ENCODE assay signal across 10 cellular contexts in genomic region chr15:50148362-50148963, GRCh38. TPM values are rescaled to one million over a fixed set of nuclear protein-coding genes. Genes with fewer than 3 reads are reported as not detected.
A peak's percentile ranks its signal among the peaks of the same experiment; 100 is the strongest.
DNase-seq lines count a peak whose midpoint lies in the region; ATAC-seq and TF ChIP-seq lines count a peak whose summit lies in the region.
"Had no signal": no experiment of that assay in that cellular context is flagged by ENCODE, and none has a peak within 500 bp of the region (broad histone marks: within the 10 kb centered on the region; RNA-seq: fewer than 3 reads in every experiment).

No MANE protein-coding gene starts in this region.

- H3K4me1 Mint-ChIP-seq in Caco-2 (ENCODE audit: low read depth, unreplicated experiment) (peaks cover 8% of the 10 kb centered on the region), natural killer cell (peaks cover 0 to 5% of the 10 kb centered on the region in 2 donors)

- H3K27ac ChIP-seq in WERI-Rb-1 (no peak overlapping the region), heart left ventricle (no peak overlapping the region)
- H3K27ac ChIP-seq: tibial artery had no signal

- no peaks in the 10 kb centered on the region for H3K9me3 ChIP-seq in Caco-2
- no peaks in the 10 kb centered on the region for H3K9me3 ChIP-seq in WERI-Rb-1 (ENCODE audit: severe bottlenecking)
- H3K9me3 ChIP-seq in heart left ventricle, result no peaks in the 10 kb centered on the region
- H3K9me3 ChIP-seq: tibial artery had no signal

- H3K27ac Mint-ChIP-seq in Caco-2 (ENCODE audit: unreplicated experiment) (no peak overlapping the region), natural killer cell (no peak overlapping the region)

- H3K27me3 ChIP-seq in Caco-2 (replicated peaks; ENCODE audit: control insufficient read depth, insufficient read depth, low read length) (no peaks in the 10 kb centered on the region), WERI-Rb-1 (ENCODE audit: insufficient read depth, low read depth, severe bottlenecking) (no peaks in the 10 kb centered on the region), heart left ventricle (no peaks in the 10 kb centered on the region)
- H3K27me3 ChIP-seq: tibial artery had no signal

- TF ChIP-seq POLR2A in heart left ventricle (IDR thresholded peaks at IDR 0.05), result no peak

- H3K4me3 ChIP-seq in Caco-2 (ENCODE audit: low read depth, low read length) (no peak overlapping the region), LNCaP clone FGC (ENCODE audit: low read depth, low read length) (no peak overlapping the region), WERI-Rb-1 (ENCODE audit: low read depth, low read length) (no peak overlapping the region), heart left ventricle (no peak overlapping the region)
- H3K4me3 ChIP-seq: tibial artery had no signal

- H3K4me3 Mint-ChIP-seq in Caco-2 (ENCODE audit: unreplicated experiment) (no peak overlapping the region), natural killer cell (no peak overlapping the region)

- BruUV-seq in Caco-2 (replicated peaks; lab: Mats Ljungman, UMichigan), result no TSS peak

- WGBS in heart left ventricle, 4 donors, result 75 to 83% (median 80%) methylated on average over 4 of the region's 4 CpGs

- POLR2A ChIA-PET in Caco-2 (lab: Charles Lee), result no interaction called here

- TF ChIP-seq CTCF in Caco-2 (IDR thresholded peaks at IDR 0.05; ENCODE audit: insufficient read depth in 1 of 2, low read depth in 1 of 2, low read length in 1 of 2, severe bottlenecking in 1 of 2, unreplicated experiment in 1 of 2) (peak; percentile 53 to 65), LNCaP clone FGC (IDR thresholded peaks at IDR 0.05; ENCODE audit: control insufficient read depth, extremely low read depth, insufficient read depth) (peak; percentile 88), WERI-Rb-1 (IDR thresholded peaks at IDR 0.05; ENCODE audit: low read depth, low read length) (peak; percentile 89), heart left ventricle (IDR thresholded peaks at IDR 0.05) (no peak), natural killer cell (IDR thresholded peaks at IDR 0.05) (no peak)

- DNase-seq in Caco-2 (peak; percentile 71 to 73), LNCaP clone FGC (ENCODE audit: low read depth) (peak; percentile 70), WERI-Rb-1 (peak; percentile 85), kidney tubule cell (ENCODE audit: low spot score) (peak; percentile 68), heart left ventricle (no peak), natural killer cell (no peak), anterior cingulate cortex (lab: John Stamatoyannopoulos, UW) (no peak), middle frontal gyrus (ENCODE audit: extremely low spot score, low spot score) (no peak)
- DNase-seq: activated CD4-positive, CD25-positive, alpha-beta regulatory T cell; tibial artery had no signal

- no peak for ATAC-seq in heart left ventricle
- no peak for ATAC-seq in natural killer cell

- intact Hi-C loops in Caco-2 (cut with micrococcal nuclease; ENCODE audit: unreplicated experiment), result loop anchor here (1.0 to 10.0 kb wide), 4 partner anchors 35 to 1004 kb away; partner anchors contain the start of gene AP4E1
- intact Hi-C loops in heart left ventricle (cut with DNase I), result loop anchor here (5.0 to 10.0 kb wide), 6 partner anchors 904 to 1794 kb away; no protein-coding TSS in a partner anchor
- intact Hi-C loops in natural killer cell (cut with micrococcal nuclease), result no loop called here

- H3K36me3 Mint-ChIP-seq in Caco-2 (ENCODE audit: insufficient read depth, unreplicated experiment) (no peaks in the 10 kb centered on the region), natural killer cell (no peaks in the 10 kb centered on the region)

- CTCF ChIA-PET in Caco-2 (lab: Charles Lee), result interaction anchor here (0.6 to 2.7 kb wide), 6 partner anchors 32 to 1270 kb away, joined by 3 to 20 read pairs (median 4); partner anchors contain the start of genes EID1 and SLC27A2

- H3K9me3 Mint-ChIP-seq in Caco-2 (ENCODE audit: unreplicated experiment), result no peaks in the 10 kb centered on the region
- no peaks in the 10 kb centered on the region for H3K9me3 Mint-ChIP-seq in natural killer cell

- H3K27me3 Mint-ChIP-seq in Caco-2 (ENCODE audit: insufficient read depth, unreplicated experiment), result no peaks in the 10 kb centered on the region
- H3K27me3 Mint-ChIP-seq in natural killer cell (ENCODE audit: low read depth in 2 of 2), result no peaks in the 10 kb centered on the region

- no peaks in the 10 kb centered on the region for H3K36me3 ChIP-seq in Caco-2 (ENCODE audit: control insufficient read depth, insufficient read depth, low read length)
- no peaks in the 10 kb centered on the region for H3K36me3 ChIP-seq in WERI-Rb-1
- no peaks in the 10 kb centered on the region for H3K36me3 ChIP-seq in heart left ventricle
- H3K36me3 ChIP-seq: tibial artery had no signal

- peaks cover 13% of the 10 kb centered on the region; the same call in 1 of the 2 replicates for H3K4me1 ChIP-seq in Caco-2
- H3K4me1 ChIP-seq in heart left ventricle, result peaks cover 0 to 6% (median 0%) of the 10 kb centered on the region in 12 donors
- H3K4me1 ChIP-seq: tibial artery had no signal

RNA-seq across cellular contexts. Expression of gene ATP8B4, which starts 29.4 kb away (rescaled TPM):
- total RNA-seq in Caco-2 (2022), result 0.57 and 1.3 TPM in 2 replicates
- 10 to 100 TPM in 1 of 9 donors, 1 to 10 TPM in 8; 1.5 to 14.7 (median 2.5) TPM for total RNA-seq in heart left ventricle
- 1 to 10 TPM in 1 of 2 donors, under 1 TPM in 1; 0.51 to 1.2 TPM for polyA plus RNA-seq in heart left ventricle
- 10 to 100 TPM; 55.6 to 89.5 (median 75.1) TPM for total RNA-seq in natural killer cell

RNA-seq across cellular contexts. Expression of gene SLC27A2, which starts 33.5 kb away (rescaled TPM):
- 31.2 and 36.1 TPM in 2 replicates for total RNA-seq in Caco-2 (2022)
- total RNA-seq in heart left ventricle, result under 1 TPM in 2 of 9 donors, not detected in 7; 0.12 to 0.29 TPM
- under 1 TPM in 1 of 2 donors, not detected in 1; 0.04 TPM for polyA plus RNA-seq in heart left ventricle
- 1 to 10 TPM in 1 of 3 donors, under 1 TPM in 2; 0.47 to 2.7 (median 0.50) TPM for total RNA-seq in natural killer cell

Comparison
In these comparisons a context has a peak if more than half of its experiments do, and no peak if none do; other contexts are left out.
1. DNase-seq: peak in Caco-2 (2 of 2), LNCaP clone FGC (single experiment), WERI-Rb-1 (single experiment) and kidney tubule cell (single experiment); none in heart left ventricle (0 of 5), natural killer cell (single experiment), anterior cingulate cortex (0 of 58) and middle frontal gyrus (single experiment).
2. CTCF ChIP-seq: peak in Caco-2 (2 of 2), LNCaP clone FGC (single experiment) and WERI-Rb-1 (single experiment); none in heart left ventricle (0 of 12) and natural killer cell (single experiment).